Comparison of ENCODE assay signal across 1 cellular context in genomic region chr3:56689303-56689702, GRCh38.
TF ChIP-seq lines count a peak whose summit lies in the region.

No MANE protein-coding gene starts in this region.

TF ChIP-seq in GM12878, 131 proteins besides CTCF, POLR2A, EP300 and RAD21:
- TF ChIP-seq RB1 (IDR thresholded peaks at IDR 0.05; ENCODE audit: borderline replicate concordance) (no peak), CBFB (IDR thresholded peaks at IDR 0.05; ENCODE audit: low read depth) (no peak), NFIC (IDR thresholded peaks at IDR 0.05; ENCODE audit: low read depth, low read length) (no peak), IKZF2 (IDR thresholded peaks at IDR 0.05) (no peak), RUNX3 (IDR thresholded peaks at IDR 0.05; ENCODE audit: low read length) (no peak), HDGF (IDR thresholded peaks at IDR 0.05) (no peak), BCL3 (IDR thresholded peaks at IDR 0.05; ENCODE audit: borderline replicate concordance, insufficient read depth, low read depth, low read length, poor library complexity, severe bottlenecking) (no peak), SUZ12 (IDR thresholded peaks at IDR 0.05; ENCODE audit: unreplicated experiment) (no peak), KAT2A (conservative IDR thresholded peaks at IDR 0.05; ENCODE audit: control insufficient read depth, low read depth, low read length) (no peak), ETV6 (conservative IDR thresholded peaks at IDR 0.05 in 1 of 2, IDR thresholded peaks at IDR 0.05 in 1 of 2; ENCODE audit: borderline replicate concordance in 1 of 2, low read depth in 1 of 2) (no peak), STAT1 (conservative IDR thresholded peaks at IDR 0.05) (no peak), ESRRA (IDR thresholded peaks at IDR 0.05; ENCODE audit: low read length) (no peak)
- TF ChIP-seq, protein P1, sequence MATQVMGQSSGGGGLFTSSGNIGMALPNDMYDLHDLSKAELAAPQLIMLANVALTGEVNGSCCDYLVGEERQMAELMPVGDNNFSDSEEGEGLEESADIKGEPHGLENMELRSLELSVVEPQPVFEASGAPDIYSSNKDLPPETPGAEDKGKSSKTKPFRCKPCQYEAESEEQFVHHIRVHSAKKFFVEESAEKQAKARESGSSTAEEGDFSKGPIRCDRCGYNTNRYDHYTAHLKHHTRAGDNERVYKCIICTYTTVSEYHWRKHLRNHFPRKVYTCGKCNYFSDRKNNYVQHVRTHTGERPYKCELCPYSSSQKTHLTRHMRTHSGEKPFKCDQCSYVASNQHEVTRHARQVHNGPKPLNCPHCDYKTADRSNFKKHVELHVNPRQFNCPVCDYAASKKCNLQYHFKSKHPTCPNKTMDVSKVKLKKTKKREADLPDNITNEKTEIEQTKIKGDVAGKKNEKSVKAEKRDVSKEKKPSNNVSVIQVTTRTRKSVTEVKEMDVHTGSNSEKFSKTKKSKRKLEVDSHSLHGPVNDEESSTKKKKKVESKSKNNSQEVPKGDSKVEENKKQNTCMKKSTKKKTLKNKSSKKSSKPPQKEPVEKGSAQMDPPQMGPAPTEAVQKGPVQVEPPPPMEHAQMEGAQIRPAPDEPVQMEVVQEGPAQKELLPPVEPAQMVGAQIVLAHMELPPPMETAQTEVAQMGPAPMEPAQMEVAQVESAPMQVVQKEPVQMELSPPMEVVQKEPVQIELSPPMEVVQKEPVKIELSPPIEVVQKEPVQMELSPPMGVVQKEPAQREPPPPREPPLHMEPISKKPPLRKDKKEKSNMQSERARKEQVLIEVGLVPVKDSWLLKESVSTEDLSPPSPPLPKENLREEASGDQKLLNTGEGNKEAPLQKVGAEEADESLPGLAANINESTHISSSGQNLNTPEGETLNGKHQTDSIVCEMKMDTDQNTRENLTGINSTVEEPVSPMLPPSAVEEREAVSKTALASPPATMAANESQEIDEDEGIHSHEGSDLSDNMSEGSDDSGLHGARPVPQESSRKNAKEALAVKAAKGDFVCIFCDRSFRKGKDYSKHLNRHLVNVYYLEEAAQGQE (IDR thresholded peaks at IDR 0.05; ENCODE audit: low read depth, low read length), result no peak
- TF ChIP-seq, protein P2, sequence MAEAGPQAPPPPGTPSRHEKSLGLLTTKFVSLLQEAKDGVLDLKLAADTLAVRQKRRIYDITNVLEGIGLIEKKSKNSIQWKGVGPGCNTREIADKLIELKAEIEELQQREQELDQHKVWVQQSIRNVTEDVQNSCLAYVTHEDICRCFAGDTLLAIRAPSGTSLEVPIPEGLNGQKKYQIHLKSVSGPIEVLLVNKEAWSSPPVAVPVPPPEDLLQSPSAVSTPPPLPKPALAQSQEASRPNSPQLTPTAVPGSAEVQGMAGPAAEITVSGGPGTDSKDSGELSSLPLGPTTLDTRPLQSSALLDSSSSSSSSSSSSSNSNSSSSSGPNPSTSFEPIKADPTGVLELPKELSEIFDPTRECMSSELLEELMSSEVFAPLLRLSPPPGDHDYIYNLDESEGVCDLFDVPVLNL (IDR thresholded peaks at IDR 0.05; ENCODE audit: low read depth, low read length), result no peak
- TF ChIP-seq, protein P3, sequence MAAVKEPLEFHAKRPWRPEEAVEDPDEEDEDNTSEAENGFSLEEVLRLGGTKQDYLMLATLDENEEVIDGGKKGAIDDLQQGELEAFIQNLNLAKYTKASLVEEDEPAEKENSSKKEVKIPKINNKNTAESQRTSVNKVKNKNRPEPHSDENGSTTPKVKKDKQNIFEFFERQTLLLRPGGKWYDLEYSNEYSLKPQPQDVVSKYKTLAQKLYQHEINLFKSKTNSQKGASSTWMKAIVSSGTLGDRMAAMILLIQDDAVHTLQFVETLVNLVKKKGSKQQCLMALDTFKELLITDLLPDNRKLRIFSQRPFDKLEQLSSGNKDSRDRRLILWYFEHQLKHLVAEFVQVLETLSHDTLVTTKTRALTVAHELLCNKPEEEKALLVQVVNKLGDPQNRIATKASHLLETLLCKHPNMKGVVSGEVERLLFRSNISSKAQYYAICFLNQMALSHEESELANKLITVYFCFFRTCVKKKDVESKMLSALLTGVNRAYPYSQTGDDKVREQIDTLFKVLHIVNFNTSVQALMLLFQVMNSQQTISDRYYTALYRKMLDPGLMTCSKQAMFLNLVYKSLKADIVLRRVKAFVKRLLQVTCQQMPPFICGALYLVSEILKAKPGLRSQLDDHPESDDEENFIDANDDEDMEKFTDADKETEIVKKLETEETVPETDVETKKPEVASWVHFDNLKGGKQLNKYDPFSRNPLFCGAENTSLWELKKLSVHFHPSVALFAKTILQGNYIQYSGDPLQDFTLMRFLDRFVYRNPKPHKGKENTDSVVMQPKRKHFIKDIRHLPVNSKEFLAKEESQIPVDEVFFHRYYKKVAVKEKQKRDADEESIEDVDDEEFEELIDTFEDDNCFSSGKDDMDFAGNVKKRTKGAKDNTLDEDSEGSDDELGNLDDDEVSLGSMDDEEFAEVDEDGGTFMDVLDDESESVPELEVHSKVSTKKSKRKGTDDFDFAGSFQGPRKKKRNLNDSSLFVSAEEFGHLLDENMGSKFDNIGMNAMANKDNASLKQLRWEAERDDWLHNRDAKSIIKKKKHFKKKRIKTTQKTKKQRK (IDR thresholded peaks at IDR 0.05; ENCODE audit: low read depth, low read length), result no peak
- TF ChIP-seq, protein P4, sequence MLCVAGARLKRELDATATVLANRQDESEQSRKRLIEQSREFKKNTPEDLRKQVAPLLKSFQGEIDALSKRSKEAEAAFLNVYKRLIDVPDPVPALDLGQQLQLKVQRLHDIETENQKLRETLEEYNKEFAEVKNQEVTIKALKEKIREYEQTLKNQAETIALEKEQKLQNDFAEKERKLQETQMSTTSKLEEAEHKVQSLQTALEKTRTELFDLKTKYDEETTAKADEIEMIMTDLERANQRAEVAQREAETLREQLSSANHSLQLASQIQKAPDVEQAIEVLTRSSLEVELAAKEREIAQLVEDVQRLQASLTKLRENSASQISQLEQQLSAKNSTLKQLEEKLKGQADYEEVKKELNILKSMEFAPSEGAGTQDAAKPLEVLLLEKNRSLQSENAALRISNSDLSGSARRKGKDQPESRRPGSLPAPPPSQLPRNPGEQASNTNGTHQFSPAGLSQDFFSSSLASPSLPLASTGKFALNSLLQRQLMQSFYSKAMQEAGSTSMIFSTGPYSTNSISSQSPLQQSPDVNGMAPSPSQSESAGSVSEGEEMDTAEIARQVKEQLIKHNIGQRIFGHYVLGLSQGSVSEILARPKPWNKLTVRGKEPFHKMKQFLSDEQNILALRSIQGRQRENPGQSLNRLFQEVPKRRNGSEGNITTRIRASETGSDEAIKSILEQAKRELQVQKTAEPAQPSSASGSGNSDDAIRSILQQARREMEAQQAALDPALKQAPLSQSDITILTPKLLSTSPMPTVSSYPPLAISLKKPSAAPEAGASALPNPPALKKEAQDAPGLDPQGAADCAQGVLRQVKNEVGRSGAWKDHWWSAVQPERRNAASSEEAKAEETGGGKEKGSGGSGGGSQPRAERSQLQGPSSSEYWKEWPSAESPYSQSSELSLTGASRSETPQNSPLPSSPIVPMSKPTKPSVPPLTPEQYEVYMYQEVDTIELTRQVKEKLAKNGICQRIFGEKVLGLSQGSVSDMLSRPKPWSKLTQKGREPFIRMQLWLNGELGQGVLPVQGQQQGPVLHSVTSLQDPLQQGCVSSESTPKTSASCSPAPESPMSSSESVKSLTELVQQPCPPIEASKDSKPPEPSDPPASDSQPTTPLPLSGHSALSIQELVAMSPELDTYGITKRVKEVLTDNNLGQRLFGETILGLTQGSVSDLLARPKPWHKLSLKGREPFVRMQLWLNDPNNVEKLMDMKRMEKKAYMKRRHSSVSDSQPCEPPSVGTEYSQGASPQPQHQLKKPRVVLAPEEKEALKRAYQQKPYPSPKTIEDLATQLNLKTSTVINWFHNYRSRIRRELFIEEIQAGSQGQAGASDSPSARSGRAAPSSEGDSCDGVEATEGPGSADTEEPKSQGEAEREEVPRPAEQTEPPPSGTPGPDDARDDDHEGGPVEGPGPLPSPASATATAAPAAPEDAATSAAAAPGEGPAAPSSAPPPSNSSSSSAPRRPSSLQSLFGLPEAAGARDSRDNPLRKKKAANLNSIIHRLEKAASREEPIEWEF (IDR thresholded peaks at IDR 0.05; ENCODE audit: insufficient replicate concordance, low read depth, low read length), result no peak
TF ChIP-seq in GM12878: peak in this region for 0.
